ENCODE assay signal across 10 cellular contexts in the genomic region with DNA sequence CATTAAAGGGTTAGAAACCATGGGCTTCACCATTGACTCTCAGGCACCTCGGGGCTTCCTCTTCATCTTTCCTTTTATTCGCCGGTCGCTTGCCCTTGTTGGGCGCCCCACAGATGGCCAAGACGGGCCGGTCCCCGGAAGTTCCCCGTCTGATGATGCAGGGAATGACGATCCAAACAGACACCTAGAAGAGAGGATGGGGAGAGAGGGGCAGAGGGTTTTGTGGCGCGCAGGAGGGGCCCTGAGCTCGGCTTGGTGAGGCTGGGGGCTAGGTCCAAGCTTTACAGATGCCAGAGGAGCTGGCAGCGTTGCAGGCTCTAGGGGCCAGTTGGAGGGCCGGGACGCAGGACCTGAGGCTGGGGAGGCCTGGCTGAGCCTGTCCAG. TPM values are rescaled to one million over a fixed set of nuclear protein-coding genes. Genes with fewer than 3 reads are reported as not detected.
DNase-seq lines count a peak whose midpoint lies in the region; ATAC-seq and TF ChIP-seq lines count a peak whose summit lies in the region.
"Had no signal": no experiment of that assay in that cellular context is flagged by ENCODE, and none has a peak within 500 bp of the region (broad histone marks: within the 10 kb centered on the region; RNA-seq: fewer than 3 reads in every experiment).

No MANE protein-coding gene starts in this region.

- H3K4me3 ChIP-seq in heart left ventricle = peak overlapping the region in 9 of 12 donors; percentile 48 to 65 (median 56)
- H3K4me3 ChIP-seq in choroid plexus epithelial cell (ENCODE audit: low read depth, low read length) = peak overlapping the region; percentile 53
- peak overlapping the region; percentile 53 to 56 for H3K4me3 ChIP-seq in vagina

- peaks cover 0 to 42% (median 10%) of the 10 kb centered on the region in 9 donors for H3K27me3 ChIP-seq in heart left ventricle
- peaks cover 5% of the 10 kb centered on the region for H3K27me3 ChIP-seq in vagina

- peak in 1 of 4 donors; percentile 15 for ATAC-seq in heart left ventricle
- ATAC-seq in Right ventricle myocardium superior (ENCODE audit: poor library complexity) = no peak
- ATAC-seq in natural killer cell = peak in 1 of 3 donors; percentile 1

- no peaks in the 10 kb centered on the region for H3K9me3 Mint-ChIP-seq in natural killer cell

- in situ Hi-C loops in KBM-7 (cut with MboI; ENCODE audit: low pct_unique_long_range_greater_than_20kb, low sequenced_read_pairs) (no loop called here), ACHN (cut with HindIII; ENCODE audit: low pct_ligation_motif_present, low pct_unique_long_range_greater_than_20kb, low sequenced_read_pairs) (no loop called here)

- 27 to 49% (median 35%) methylated on average over 16 of the region's 16 CpGs for WGBS in heart left ventricle, 4 donors

- no peaks in the 10 kb centered on the region for H3K9me3 ChIP-seq in heart left ventricle
- H3K9me3 ChIP-seq in vagina = no peaks in the 10 kb centered on the region
- H3K9me3 ChIP-seq: adrenal gland had no signal

- TF ChIP-seq POLR2A in heart left ventricle (IDR thresholded peaks at IDR 0.05) = no peak
- TF ChIP-seq POLR2A in vagina (IDR thresholded peaks at IDR 0.05) = no peak

- no peak for DNase-seq in heart left ventricle
- no peak for DNase-seq in Right ventricle myocardium superior
- DNase-seq in choroid plexus epithelial cell (ENCODE audit: low read depth) = no peak
- no peak for DNase-seq in natural killer cell
- DNase-seq in vagina (ENCODE audit: extremely low spot score in 2 of 2) = no peak
- DNase-seq in KBM-7 = no peak
- DNase-seq in substantia nigra (lab: John Stamatoyannopoulos, UW) = no peak
- DNase-seq in ACHN = no peak
- DNase-seq: T-helper 9 cell had no signal

- peaks cover 36 to 37% of the 10 kb centered on the region in 2 donors for H3K27me3 Mint-ChIP-seq in natural killer cell (ENCODE audit: low read depth in 2 of 2)

- H3K4me1 ChIP-seq in heart left ventricle (peaks cover 0 to 24% (median 15%) of the 10 kb centered on the region in 12 donors), vagina (peaks cover 26% of the 10 kb centered on the region)

- H3K27ac ChIP-seq in heart left ventricle = peak overlapping the region in 1 of 12 donors; percentile 56
- H3K27ac ChIP-seq in vagina = no peak overlapping the region
- no peak overlapping the region for H3K27ac ChIP-seq in substantia nigra (ENCODE audit: low read depth, low read length, poor library complexity, severe bottlenecking)
- H3K27ac ChIP-seq: adrenal gland had no signal

- TF ChIP-seq CTCF in heart left ventricle (IDR thresholded peaks at IDR 0.05) (no peak), choroid plexus epithelial cell (conservative IDR thresholded peaks at IDR 0.05; ENCODE audit: low read depth, low read length) (no peak), natural killer cell (IDR thresholded peaks at IDR 0.05) (no peak), vagina (IDR thresholded peaks at IDR 0.05) (no peak)

- peaks cover 5 to 15% of the 10 kb centered on the region in 2 donors for H3K4me1 Mint-ChIP-seq in natural killer cell

- H3K27ac Mint-ChIP-seq in natural killer cell = no peak overlapping the region

- no peaks in the 10 kb centered on the region for H3K36me3 Mint-ChIP-seq in natural killer cell

- peak overlapping the region; percentile 77 for H3K4me3 Mint-ChIP-seq in natural killer cell

- H3K36me3 ChIP-seq in heart left ventricle (no peaks in the 10 kb centered on the region), vagina (no peaks in the 10 kb centered on the region)
- H3K36me3 ChIP-seq: adrenal gland had no signal

- intact Hi-C loops in heart left ventricle (cut with DNase I) (no loop called here), Right ventricle myocardium superior (cut with DNase I) (no loop called here), natural killer cell (cut with micrococcal nuclease) (no loop called here), vagina (cut with DNase I) (no loop called here)

RNA-seq across cellular contexts. Expression of gene ESYT3, which starts 0.5 kb away (rescaled TPM):
- total RNA-seq in heart left ventricle (1 to 10 TPM in 6 of 9 donors, under 1 TPM in 3; 0.87 to 2.7 (median 1.7) TPM), Right ventricle myocardium superior (0.65 TPM), natural killer cell (not detected), vagina (2.0 TPM)
- polyA plus RNA-seq in heart left ventricle = 1 to 10 TPM in 1 of 2 donors, under 1 TPM in 1; 0.42 to 1.0 TPM
